9 cellular contexts compared by ENCODE assay signal in genomic region chr19:38661166-38661565, GRCh38. TPM values are rescaled to one million over a fixed set of nuclear protein-coding genes. Genes with fewer than 3 reads are reported as not detected.
DNase-seq lines count a peak whose midpoint lies in the region; ATAC-seq, FAIRE-seq and TF ChIP-seq lines count a peak whose summit lies in the region.
"Had no signal": no experiment of that assay in that cellular context is flagged by ENCODE, and none has a peak within 500 bp of the region (broad histone marks: within the 10 kb centered on the region; RNA-seq: fewer than 3 reads in every experiment).

No MANE protein-coding gene starts in this region.

- H3K9ac ChIP-seq in GM23248 (no peak overlapping the region; the same call in 1 of the 2 replicates), GM12878 (ENCODE audit: control insufficient read depth, insufficient read depth, low read length) (no peak overlapping the region), kidney (ENCODE audit: low read length in 2 of 2) (peak overlapping the region; percentile 8 to 14)

- RAD21 ChIA-PET in GM12878 (lab: Charles Lee; ENCODE audit: unreplicated experiment) = interaction anchor here (0.6 to 1.2 kb wide), 2 partner anchors 14 to 302 kb away, joined by 3 read pairs; partner anchors contain the start of gene ACTN4

- ATAC-seq in GM12878 = no peak

- TF ChIP-seq CTCF in GM12878 (IDR thresholded peaks at IDR 0.05 in 2 of 3, conservative IDR thresholded peaks at IDR 0.05 in 1 of 3; ENCODE audit: control insufficient read depth in 2 of 3, extremely low read depth in 1 of 3, insufficient read depth in 1 of 3, low read depth in 3 of 3, low read length in 3 of 3) (no peak), kidney (IDR thresholded peaks at IDR 0.05; ENCODE audit: borderline replicate concordance, extremely low read depth, insufficient read depth) (no peak)

- no peak for TF ChIP-seq RAD21 in GM12878 (IDR thresholded peaks at IDR 0.05; ENCODE audit: insufficient read depth, low read depth, low read length)

- no peaks in the 10 kb centered on the region for H3K9me3 ChIP-seq in GM23248 (ENCODE audit: low read depth)
- no peaks in the 10 kb centered on the region for H3K9me3 ChIP-seq in GM12878 (replicated peaks; ENCODE audit: control insufficient read depth, insufficient read depth, low read length)
- H3K9me3 ChIP-seq in kidney (ENCODE audit: control insufficient read depth in 1 of 2, low read length in 2 of 2) = no peaks in the 10 kb centered on the region

- DNase-seq in GM23248 (peak; percentile 63), GM12878 (ENCODE audit: low read depth, low spot score) (no peak), kidney (no peak), NOMO-1 treated with DMSO at 0.1 percent for 48 hours (lab: John Stamatoyannopoulos, UW; ENCODE audit: unreplicated experiment) (no peak), D341Med (ENCODE audit: low spot score) (no peak), H4 (ENCODE audit: low spot score) (no peak)
- DNase-seq in stimulated activated CD4-positive, alpha-beta T cell treated with anti-CD3 and anti-CD28 coated beads, Interleukin-1b, Interleukin-23, amount 100 ng/mL, for 48 hours = no peak
- DNase-seq: dermis blood vessel endothelial cell had no signal

- H3F3A ChIP-seq in GM23248 (ENCODE audit: insufficient read depth) = peaks cover 67% of the 10 kb centered on the region

- in situ Hi-C loops in GM23248 (cut with MboI) (no loop called here), GM12878 (cut with MboI) (no loop called here)

- POLR2A ChIA-PET in GM12878 (lab: Charles Lee) = interaction anchor here (2.8 kb wide), 1 partner anchor 14 kb away, joined by 8 read pairs; the partner anchor contains the start of gene ACTN4

- TF ChIP-seq EP300 in GM12878 (IDR thresholded peaks at IDR 0.05; ENCODE audit: borderline replicate concordance in 1 of 2, control insufficient read depth in 1 of 2, low read depth in 2 of 2, low read length in 2 of 2) = no peak

- SMC1A ChIA-PET in GM12878 (lab: Charles Lee; ENCODE audit: uncharacterized antibody, unreplicated experiment) = interaction anchor here (1.5 kb wide), 1 partner anchor 24 kb away, joined by 4 read pairs; no protein-coding TSS in a partner anchor

- FAIRE-seq in GM12878 (lab: Jason Lieb, UNC) (no peak), kidney (lab: Jason Lieb, UNC) (no peak)

- H3K79me2 ChIP-seq in GM23248 (ENCODE audit: insufficient read depth) (peaks cover 91% of the 10 kb centered on the region), GM12878 (ENCODE audit: control insufficient read depth, insufficient read depth, low read length) (peaks cover 79% of the 10 kb centered on the region)

- H3K4me2 ChIP-seq in GM23248 (ENCODE audit: unreplicated experiment) = peak overlapping the region; percentile 24
- no peak overlapping the region for H3K4me2 ChIP-seq in GM12878 (ENCODE audit: control insufficient read depth, insufficient read depth)

- no peak overlapping the region for H2AFZ ChIP-seq in GM23248
- no peak overlapping the region for H2AFZ ChIP-seq in GM12878 (ENCODE audit: control insufficient read depth, low read depth, low read length)

- CTCF ChIA-PET in GM12878 (lab: Yijun Ruan, JAX) = no interaction called here

- intact Hi-C loops in GM12878 (cut with micrococcal nuclease; ENCODE audit: unreplicated experiment) (no loop called here), kidney (cut with DNase I) (no loop called here)

- 29 to 32% methylated on average over 6 of the region's 6 CpGs for WGBS in GM23248 (ENCODE audit: low coverage in 1 of 2, low lambda C conversion rate in 2 of 2, missing lambda C conversion rate in 2 of 2), 2 experiments
- 73% methylated on average over 6 of the region's 6 CpGs for WGBS in GM12878 (ENCODE audit: insufficient coverage, insufficient replicate concordance, low lambda C conversion rate, missing lambda C conversion rate)

- BruUV-seq in GM12878 (replicated peaks; lab: Mats Ljungman, UMichigan) = TSS peak; percentile 3

- H3K4me1 ChIP-seq in GM23248 (ENCODE audit: insufficient read depth) (peaks cover 71% of the 10 kb centered on the region), GM12878 (ENCODE audit: control insufficient read depth, insufficient read depth, low read length) (peaks cover 36% of the 10 kb centered on the region), kidney (ENCODE audit: control insufficient read depth in 1 of 2, insufficient read depth in 1 of 2, low read depth in 1 of 2, low read length in 2 of 2) (peaks cover 78 to 83% of the 10 kb centered on the region in 2 donors)

- H3K27ac ChIP-seq in GM23248 = peak overlapping the region; percentile 100
- H3K27ac ChIP-seq in GM12878 (ENCODE audit: control insufficient read depth, insufficient read depth) = no peak overlapping the region
- H3K27ac ChIP-seq in kidney (ENCODE audit: low read depth in 2 of 2, low read length in 2 of 2) = peak overlapping the region; percentile 81 to 83
- peak overlapping the region in 20 of 21 experiments; percentile 0 to 99 (median 82) for H3K27ac ChIP-seq in skin epidermis

- H3K27me3 ChIP-seq in GM23248 (replicated peaks; ENCODE audit: insufficient read depth) (no peaks in the 10 kb centered on the region), GM12878 (replicated peaks in 1 of 2; ENCODE audit: control insufficient read depth in 2 of 2, insufficient read depth in 2 of 2, low read length in 1 of 2) (no peaks in the 10 kb centered on the region)

- H4K20me1 ChIP-seq in GM23248 (ENCODE audit: insufficient read depth) = no peaks in the 10 kb centered on the region
- H4K20me1 ChIP-seq in GM12878 (ENCODE audit: control insufficient read depth, insufficient read depth) = no peaks in the 10 kb centered on the region; the same call in none of the 2 replicates

- H3K9me2 ChIP-seq in GM23248 (ENCODE audit: insufficient read depth) = no peaks in the 10 kb centered on the region

- no peak overlapping the region for H3K4me3 ChIP-seq in GM23248
- H3K4me3 ChIP-seq in GM12878 = no peak overlapping the region
- no peak overlapping the region for H3K4me3 ChIP-seq in kidney (ENCODE audit: low read length in 2 of 2)
- H3K4me3 ChIP-seq in skin epidermis = no peak overlapping the region

- no peak for TF ChIP-seq POLR2A in GM12878 (IDR thresholded peaks at IDR 0.05; ENCODE audit: low read depth, low read length)

- peaks cover 4% of the 10 kb centered on the region; the same call in 1 of the 2 replicates for H3K36me3 ChIP-seq in GM23248 (ENCODE audit: low read depth)
- H3K36me3 ChIP-seq in GM12878 (ENCODE audit: control insufficient read depth in 2 of 2, insufficient read depth in 2 of 2, low read length in 1 of 2) = peaks cover 6 to 10% of the 10 kb centered on the region in 2 experiments; a peak in 2 of 4 replicates
- peaks cover 3 to 13% of the 10 kb centered on the region in 2 donors for H3K36me3 ChIP-seq in kidney (ENCODE audit: control insufficient read depth in 1 of 2, insufficient read depth in 2 of 2, low read length in 2 of 2)

RNA-seq across cellular contexts. Expression of gene ACTN4, which starts 13.7 kb away (rescaled TPM):
- total RNA-seq in GM23248 (2014; rRNA removed; shearing (Covaris generic)) = 467 and 477 TPM in 2 replicates
- 84.6 and 85.7 TPM in 2 replicates for polyA plus RNA-seq in GM23248 (2016; fragmentation: Nextera tagmentation; extraction: Ambion mirVana)
- total RNA-seq in GM12878 (2013; cell fraction: nucleolus; rRNA removed) = 94.9 and 116 TPM in 2 replicates
- 131 and 173 TPM in 2 replicates for total RNA-seq in GM12878 (2014; rRNA removed)
- 26.9 and 30.4 TPM in 2 replicates for total RNA-seq in GM12878 (2014; rRNA removed; fragmentation: Illumina TruSeq; extraction: Trizol)
- total RNA-seq in GM12878 (2021) = 278 and 293 TPM in 2 replicates
- polyA plus RNA-seq in GM12878 (2011; ENCODE audit: low read depth) = 84.3 TPM
- polyA plus RNA-seq in GM12878 (2011; rRNA removed) = 40.0 and 127 TPM in 2 replicates
- polyA plus RNA-seq in GM12878 (2011; cell fraction: cytosol; rRNA removed) = 71.1 and 76.5 TPM in 2 replicates
- polyA plus RNA-seq in GM12878 (2011; cell fraction: nucleus; rRNA removed) = 300 and 637 TPM in 2 replicates
- 113 and 154 TPM in 2 replicates for polyA plus RNA-seq in GM12878 (2012)
- 99.2 and 135 TPM in 2 replicates for polyA plus RNA-seq in GM12878 (2014; fragmentation: Illumina TruSeq; extraction: Trizol)
- polyA plus RNA-seq in GM12878 (2014; fragmentation: Nextera tagmentation; extraction: Ambion mirVana) = 1 to 10 TPM; 2.4 to 6.7 TPM
- polyA plus RNA-seq in GM12878 (2014; rRNA removed) = 123 and 187 TPM in 2 replicates
- polyA plus RNA-seq in GM12878 (2016; fragmentation: Nextera tagmentation; extraction: Ambion mirVana) = 10 to 100 TPM; 37.9 to 45.7 TPM
- 59.8 and 89.6 TPM in 2 replicates for polyA minus RNA-seq in GM12878 (2011; rRNA and poly(A)+ RNA removed)
- polyA minus RNA-seq in GM12878 (2011; cell fraction: cytosol; rRNA and poly(A)+ RNA removed) = 39.3 and 47.6 TPM in 2 replicates
- polyA minus RNA-seq in GM12878 (2011; cell fraction: nucleus; rRNA and poly(A)+ RNA removed) = 27.4 and 67.4 TPM in 2 replicates
- total RNA-seq in kidney = 606 TPM
- 231 TPM for polyA plus RNA-seq in kidney (ENCODE audit: insufficient read depth, low read depth, low replicate concordance)
- 157 and 262 TPM in 2 replicates for total RNA-seq in H4 (2014; rRNA removed; shearing (Covaris generic))

RNA-seq across cellular contexts. Expression of gene EIF3K, which starts 42.2 kb away (rescaled TPM):
- 270 and 295 TPM in 2 replicates for total RNA-seq in GM23248 (2014; rRNA removed; shearing (Covaris generic))
- 143 and 151 TPM in 2 replicates for polyA plus RNA-seq in GM23248 (2016; fragmentation: Nextera tagmentation; extraction: Ambion mirVana)
- 94.4 and 105 TPM in 2 replicates for total RNA-seq in GM12878 (2013; cell fraction: nucleolus; rRNA removed)
- total RNA-seq in GM12878 (2014; rRNA removed) = 454 and 468 TPM in 2 replicates
- total RNA-seq in GM12878 (2014; rRNA removed; fragmentation: Illumina TruSeq; extraction: Trizol) = 344 and 358 TPM in 2 replicates
- 378 and 384 TPM in 2 replicates for total RNA-seq in GM12878 (2021)
- polyA plus RNA-seq in GM12878 (2011; ENCODE audit: low read depth) = 241 TPM
- polyA plus RNA-seq in GM12878 (2011; rRNA removed) = 156 and 330 TPM in 2 replicates
- 865 and 965 TPM in 2 replicates for polyA plus RNA-seq in GM12878 (2011; cell fraction: cytosol; rRNA removed)
- 352 and 437 TPM in 2 replicates for polyA plus RNA-seq in GM12878 (2011; cell fraction: nucleus; rRNA removed)
- polyA plus RNA-seq in GM12878 (2012) = 356 and 358 TPM in 2 replicates
- polyA plus RNA-seq in GM12878 (2014; fragmentation: Illumina TruSeq; extraction: Trizol) = 862 and 927 TPM in 2 replicates
- polyA plus RNA-seq in GM12878 (2014; fragmentation: Nextera tagmentation; extraction: Ambion mirVana) = 100 to 1,000 TPM; 715 to 863 TPM
- 515 and 596 TPM in 2 replicates for polyA plus RNA-seq in GM12878 (2014; rRNA removed)
- polyA plus RNA-seq in GM12878 (2016; fragmentation: Nextera tagmentation; extraction: Ambion mirVana) = 100 to 1,000 TPM; 393 to 403 TPM
- 377 and 421 TPM in 2 replicates for polyA minus RNA-seq in GM12878 (2011; rRNA and poly(A)+ RNA removed)
- polyA minus RNA-seq in GM12878 (2011; cell fraction: cytosol; rRNA and poly(A)+ RNA removed) = 139 and 152 TPM in 2 replicates
- 57.3 and 75.5 TPM in 2 replicates for polyA minus RNA-seq in GM12878 (2011; cell fraction: nucleus; rRNA and poly(A)+ RNA removed)
- total RNA-seq in kidney = 259 TPM
- 723 TPM for polyA plus RNA-seq in kidney (ENCODE audit: insufficient read depth, low read depth, low replicate concordance)
- 980 and 1,233 TPM in 2 replicates for total RNA-seq in H4 (2014; rRNA removed; shearing (Covaris generic))

RNA-seq across cellular contexts. Expression of gene MAP4K1, which starts 43.4 kb away (rescaled TPM):
- total RNA-seq in GM23248 (2014; rRNA removed; shearing (Covaris generic)) = not detected in 2 replicates
- polyA plus RNA-seq in GM23248 (2016; fragmentation: Nextera tagmentation; extraction: Ambion mirVana) = 0.63 and 1.0 TPM in 2 replicates
- total RNA-seq in GM12878 (2013; cell fraction: nucleolus; rRNA removed) = 240 and 254 TPM in 2 replicates
- 107 and 123 TPM in 2 replicates for total RNA-seq in GM12878 (2014; rRNA removed)
- 58.1 and 72.6 TPM in 2 replicates for total RNA-seq in GM12878 (2014; rRNA removed; fragmentation: Illumina TruSeq; extraction: Trizol)
- total RNA-seq in GM12878 (2021) = 294 and 306 TPM in 2 replicates
- 90.5 TPM for polyA plus RNA-seq in GM12878 (2011; ENCODE audit: low read depth)
- polyA plus RNA-seq in GM12878 (2011; rRNA removed) = 95.5 and 243 TPM in 2 replicates
- 202 and 251 TPM in 2 replicates for polyA plus RNA-seq in GM12878 (2011; cell fraction: cytosol; rRNA removed)
- 631 and 739 TPM in 2 replicates for polyA plus RNA-seq in GM12878 (2011; cell fraction: nucleus; rRNA removed)
- polyA plus RNA-seq in GM12878 (2012) = 149 and 285 TPM in 2 replicates
- 122 and 157 TPM in 2 replicates for polyA plus RNA-seq in GM12878 (2014; fragmentation: Illumina TruSeq; extraction: Trizol)
- 10 to 100 TPM; 39.2 to 92.6 TPM for polyA plus RNA-seq in GM12878 (2014; fragmentation: Nextera tagmentation; extraction: Ambion mirVana)
- 117 and 145 TPM in 2 replicates for polyA plus RNA-seq in GM12878 (2014; rRNA removed)
- polyA plus RNA-seq in GM12878 (2016; fragmentation: Nextera tagmentation; extraction: Ambion mirVana) = 100 to 1,000 TPM; 220 to 263 TPM
- 132 and 137 TPM in 2 replicates for polyA minus RNA-seq in GM12878 (2011; rRNA and poly(A)+ RNA removed)
- 101 and 112 TPM in 2 replicates for polyA minus RNA-seq in GM12878 (2011; cell fraction: cytosol; rRNA and poly(A)+ RNA removed)
- polyA minus RNA-seq in GM12878 (2011; cell fraction: nucleus; rRNA and poly(A)+ RNA removed) = 127 and 184 TPM in 2 replicates
- 17.7 TPM for total RNA-seq in kidney
- 3.9 TPM for polyA plus RNA-seq in kidney (ENCODE audit: insufficient read depth, low read depth, low replicate concordance)
- total RNA-seq in H4 (2014; rRNA removed; shearing (Covaris generic)) = 0.29 and 3.0 TPM in 2 replicates
- total RNA-seq: dermis blood vessel endothelial cell had no signal

Comparison
In these comparisons a context has a peak if more than half of its experiments do, and no peak if none do; other contexts are left out.
1. H3K9ac ChIP-seq: peak in kidney (2 of 2); none in GM23248 (single experiment) and GM12878 (single experiment).